30 cellular contexts compared by ENCODE assay signal in the genomic region with DNA sequence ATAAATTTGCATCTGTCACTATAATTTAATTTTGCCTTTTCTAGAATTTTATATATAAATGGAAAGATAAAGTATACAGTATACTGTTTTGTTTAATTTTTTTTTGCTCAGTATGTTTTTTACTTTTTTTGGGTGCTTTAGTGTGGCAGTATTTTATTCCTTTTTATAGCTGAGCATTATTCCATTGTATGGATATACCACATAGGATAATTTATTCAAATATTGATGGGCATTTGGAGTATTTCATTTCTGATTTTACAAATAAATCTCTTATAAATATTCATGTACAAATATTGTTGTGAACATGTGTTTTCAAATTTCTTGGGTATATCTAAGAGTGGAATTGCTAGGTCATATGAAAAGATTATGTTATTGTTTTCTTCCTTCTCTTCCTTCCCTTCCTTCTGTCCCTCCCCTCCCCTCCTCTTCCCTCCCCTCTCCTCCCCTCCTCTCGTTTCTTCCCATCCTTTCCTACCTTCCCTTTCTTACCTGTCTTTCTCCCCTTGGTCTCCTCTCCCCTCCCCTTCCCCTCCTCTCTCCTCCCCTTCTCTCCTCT.
"Had no signal": no experiment of that assay in that cellular context is flagged by ENCODE, and none has a peak within 500 bp of the region (broad histone marks: within the 10 kb centered on the region; RNA-seq: fewer than 3 reads in every experiment).

No MANE protein-coding gene starts in this region.

- H3K9ac ChIP-seq: neural progenitor cell, parathyroid adenoma had no signal

- FAIRE-seq: urothelium cell line had no signal

- H3K36me3 ChIP-seq: neural progenitor cell, ovary, thoracic aorta, thyroid gland had no signal

- H3K27ac ChIP-seq: neural progenitor cell, ovary, parathyroid adenoma, psoas muscle, skin epidermis, spleen, thoracic aorta, thyroid gland, tibial nerve, vagina had no signal

- H3K4me2 ChIP-seq: neural progenitor cell, smooth muscle cell had no signal

- H3K4me3 ChIP-seq: neural progenitor cell, ovary, psoas muscle, skin epidermis, smooth muscle cell, spleen, thoracic aorta, thyroid gland, tibial nerve, upper lobe of left lung, vagina had no signal

- DNase-seq: naive thymus-derived CD4-positive, alpha-beta T cell; natural killer cell; occipital lobe; ovary; posterior cingulate gyrus; psoas muscle; right cardiac atrium; spleen; stimulated activated CD4-positive, alpha-beta T cell treated with anti-CD3 and anti-CD28 coated beads, Interleukin-12 subunit alpha, Interleukin-12 subunit beta, amount 100 ng/mL, for 4 hours; stimulated activated CD4-positive, alpha-beta T cell treated with anti-CD3 and anti-CD28 coated beads, Interleukin-1b, Interleukin-23, amount 100 ng/mL, for 48 hours; stimulated activated CD4-positive, alpha-beta T cell treated with anti-CD3 and anti-CD28 coated beads, Interleukin-4, amount 100 ng/mL, for 1 hour; stimulated activated CD4-positive, alpha-beta T cell treated with anti-CD3 and anti-CD28 coated beads, Interleukin-4, amount 100 ng/mL, for 4 hours; stimulated activated CD8-positive, alpha-beta memory T cell treated with anti-CD3 and anti-CD28 coated beads, Interleukin-4, amount 100 ng/mL, for 48 hours; stimulated activated naive CD4-positive, alpha-beta T cell; stimulated activated naive CD8-positive, alpha-beta T cell treated with anti-CD3 and anti-CD28 coated beads, Interleukin-15, amount 100 ng/mL, for 72 hours; stimulated activated naive CD8-positive, alpha-beta T cell treated with anti-CD3 and anti-CD28 coated beads, Interleukin-15, Interleukin-2, amounts not matched to agents 100 U/mL and 50 U/mL, for 24 hours; substantia nigra; thyroid gland; trophoblast cell; upper lobe of left lung had no signal

- H3K27me3 ChIP-seq: neural progenitor cell, ovary, spleen, thyroid gland, tibial nerve, upper lobe of left lung, vagina had no signal

- H3K4me1 ChIP-seq: neural progenitor cell, parathyroid adenoma, psoas muscle, thyroid gland, vagina had no signal

- H3K9me3 ChIP-seq: ovary, thyroid gland, vagina had no signal

- H2AFZ ChIP-seq: neural progenitor cell, parathyroid adenoma had no signal

- ATAC-seq: naive thymus-derived CD4-positive, alpha-beta T cell; natural killer cell; psoas muscle; right cardiac atrium; sciatic nerve; stimulated activated memory B cell treated with anti-CD40 and anti-IgM and Interleukin-4, amounts not matched to agents 10 μg/mL and 1 μg/mL and 100 μg/mL, for 72 hours; stimulated activated naive CD8-positive, alpha-beta T cell treated with anti-CD3 and anti-CD28 coated beads, Interleukin-15, amount 100 ng/mL, for 72 hours; stimulated activated naive CD8-positive, alpha-beta T cell treated with anti-CD3 and anti-CD28 coated beads, Interleukin-15, Interleukin-2, amounts not matched to agents 100 U/mL and 50 U/mL, for 24 hours had no signal
